In genomic region chr14:89908712-89909450, GRCh38 we compare ENCODE assay signal across 18 cellular contexts.
"Had no signal": no experiment of that assay in that cellular context is flagged by ENCODE, and none has a peak within 500 bp of the region (broad histone marks: within the 10 kb centered on the region; RNA-seq: fewer than 3 reads in every experiment).

No MANE protein-coding gene starts in this region.

- DNase-seq: activated CD4-positive, alpha-beta T cell treated with anti-CD3 and anti-CD28 coated beads for 48 hours; activated CD8-positive, alpha-beta T cell treated with anti-CD3 and anti-CD28 coated beads for 36 hours; activated effector memory CD4-positive, alpha-beta T cell treated with Interleukin-2 at 50 U/mL for 16 hours; activated naive CD4-positive, alpha-beta T cell treated with anti-CD3 and anti-CD28 coated beads, Interleukin-2, amount 50 U/mL, for 16 hours; activated T-cell treated with anti-CD3 and anti-CD28 coated beads, Interleukin-2, amount 50 U/mL, for 4 hours; dermis blood vessel endothelial cell; endodermal cell; heart right ventricle; left cardiac atrium; midbrain; psoas muscle; sigmoid colon; stimulated activated CD4-positive, alpha-beta T cell treated with anti-CD3 and anti-CD28 coated beads, Interleukin-12 subunit alpha, Interleukin-12 subunit beta, amount 100 ng/mL, for 4 hours; stimulated activated CD4-positive, alpha-beta T cell treated with anti-CD3 and anti-CD28 coated beads, Interleukin-2, amount 100 ng/mL, for 24 hours; thyroid gland had no signal

- ATAC-seq: activated CD8-positive, alpha-beta T cell treated with anti-CD3 and anti-CD28 coated beads for 36 hours; activated T-cell treated with anti-CD3 and anti-CD28 coated beads, Interleukin-2, amount 50 U/mL, for 4 hours; gastroesophageal sphincter; heart right ventricle; left cardiac atrium; psoas muscle; WTC11 had no signal

- H3K27me3 ChIP-seq: gastroesophageal sphincter, heart right ventricle, sigmoid colon, thyroid gland had no signal

- H3K9me3 ChIP-seq: gastroesophageal sphincter, heart right ventricle, psoas muscle, sigmoid colon, thyroid gland had no signal

- H3K4me1 ChIP-seq: psoas muscle had no signal

- H3K27ac ChIP-seq: gastroesophageal sphincter, heart right ventricle, psoas muscle, sigmoid colon, thyroid gland had no signal

- H3K4me3 ChIP-seq: gastroesophageal sphincter, heart right ventricle, lung, psoas muscle, sigmoid colon, thyroid gland had no signal

- H3K36me3 ChIP-seq: gastroesophageal sphincter, heart right ventricle, sigmoid colon, thyroid gland had no signal
